ENCODE assay signal across 27 cellular contexts in genomic region chr10:123459371-123460224, GRCh38.
DNase-seq lines count a peak whose midpoint lies in the region; ATAC-seq, FAIRE-seq and TF ChIP-seq lines count a peak whose summit lies in the region.
"Had no signal": no experiment of that assay in that cellular context is flagged by ENCODE, and none has a peak within 500 bp of the region (broad histone marks: within the 10 kb centered on the region; RNA-seq: fewer than 3 reads in every experiment).

No MANE protein-coding gene starts in this region.

- TF ChIP-seq RAD21 in GM12878 (IDR thresholded peaks at IDR 0.05; ENCODE audit: insufficient read depth, low read depth, low read length) = no peak

- RAD21 ChIA-PET in GM12878 (lab: Charles Lee; ENCODE audit: unreplicated experiment) = no interaction called here

- no peak overlapping the region for H4K8ac ChIP-seq in neuronal stem cell (ENCODE audit: low read depth, low read length)

- no peaks in the 10 kb centered on the region for H3K79me2 ChIP-seq in GM12878 (ENCODE audit: control insufficient read depth, insufficient read depth, low read length)

- CTCF ChIA-PET in GM12878 (lab: Yijun Ruan, JAX) = interaction anchor here (0.9 kb wide), 1 partner anchor 9 kb away, joined by 3 read pairs; no protein-coding TSS in a partner anchor

- SMC1A ChIA-PET in GM12878 (lab: Charles Lee; ENCODE audit: uncharacterized antibody, unreplicated experiment) = interaction anchor here (1.0 kb wide), 1 partner anchor 11 kb away, joined by 3 read pairs; no protein-coding TSS in a partner anchor

- H3K9ac ChIP-seq in GM12878 (ENCODE audit: control insufficient read depth, insufficient read depth, low read length) (no peak overlapping the region), neuronal stem cell (ENCODE audit: low read depth, low read length, poor library complexity) (no peak overlapping the region)
- H3K9ac ChIP-seq: GM23248 had no signal

- peak overlapping the region; percentile 51; the same call in 1 of the 2 replicates for H3K4me2 ChIP-seq in GM12878 (ENCODE audit: control insufficient read depth, insufficient read depth)
- H3K4me2 ChIP-seq in neuronal stem cell (ENCODE audit: insufficient read depth, low read length, poor library complexity, severe bottlenecking) = no peak overlapping the region
- H3K4me2 ChIP-seq: PC-9 had no signal

- H4K20me1 ChIP-seq in GM12878 (ENCODE audit: control insufficient read depth, insufficient read depth) = no peaks in the 10 kb centered on the region

- BruUV-seq in GM12878 (replicated peaks; lab: Mats Ljungman, UMichigan) = no TSS peak

- peak overlapping the region; percentile 21 for H2BK15ac ChIP-seq in neuronal stem cell (ENCODE audit: low read length)

- H3K4me3 ChIP-seq in GM12878 (no peak overlapping the region), neuronal stem cell (ENCODE audit: low read length in 2 of 2) (peak overlapping the region in 1 of 2 donors; percentile 13)
- H3K4me3 ChIP-seq: GM23248, PC-9, psoas muscle had no signal

- no peak for ATAC-seq in GM12878
- ATAC-seq: left lobe of liver, psoas muscle had no signal

- H4K91ac ChIP-seq in neuronal stem cell (ENCODE audit: low read depth, low read length, poor library complexity) = no peak overlapping the region

- H2BK120ac ChIP-seq in neuronal stem cell (ENCODE audit: low read depth, low read length) = peak overlapping the region; percentile 3

- no peak for TF ChIP-seq EP300 in GM12878 (IDR thresholded peaks at IDR 0.05; ENCODE audit: borderline replicate concordance in 1 of 2, control insufficient read depth in 1 of 2, low read depth in 2 of 2, low read length in 2 of 2)

- no peak overlapping the region for H2BK5ac ChIP-seq in neuronal stem cell (ENCODE audit: low read length)

- POLR2A ChIA-PET in GM12878 (lab: Charles Lee) = no interaction called here

- peaks cover 4% of the 10 kb centered on the region; the same call in 2 of the 3 replicates for H3K9me3 ChIP-seq in GM12878 (replicated peaks; ENCODE audit: control insufficient read depth, insufficient read depth, low read length)
- no peaks in the 10 kb centered on the region for H3K9me3 ChIP-seq in neuronal stem cell (replicated peaks in 1 of 2; ENCODE audit: control insufficient read depth in 2 of 2, insufficient read depth in 1 of 2, low read depth in 1 of 2, low read length in 2 of 2)
- H3K9me3 ChIP-seq: psoas muscle had no signal

- H3K4me1 ChIP-seq in GM12878 (ENCODE audit: control insufficient read depth, insufficient read depth, low read length) (peaks cover 8% of the 10 kb centered on the region), neuronal stem cell (ENCODE audit: control insufficient read depth in 2 of 2, insufficient read depth in 1 of 2, low read depth in 1 of 2, low read length in 2 of 2) (peaks cover 0 to 10% of the 10 kb centered on the region in 2 donors)
- H3K4me1 ChIP-seq: psoas muscle had no signal

- H2AFZ ChIP-seq in GM12878 (ENCODE audit: control insufficient read depth, low read depth, low read length) (no peak overlapping the region), neuronal stem cell (ENCODE audit: low read length) (no peak overlapping the region)
- H2AFZ ChIP-seq: GM23248, PC-9 had no signal

- H2AK5ac ChIP-seq in neuronal stem cell (ENCODE audit: low read depth, low read length) = peak overlapping the region; percentile 72

- no peaks in the 10 kb centered on the region for H3K79me1 ChIP-seq in neuronal stem cell (ENCODE audit: low read depth, low read length)

- H3K27ac ChIP-seq in GM12878 (ENCODE audit: control insufficient read depth, insufficient read depth) (no peak overlapping the region), neuronal stem cell (replicated peaks; ENCODE audit: low read length) (no peak overlapping the region)
- H3K27ac ChIP-seq: 22Rv1, GM23248, PC-9, psoas muscle, WERI-Rb-1 had no signal

- H2BK12ac ChIP-seq in neuronal stem cell (ENCODE audit: low read length) = no peak overlapping the region

- peak; percentile 24 for DNase-seq in NCI-H1092 treated with DMSO at 0.1 percent for 48 hours (lab: John Stamatoyannopoulos, UW)
- DNase-seq in NCI-H1092 (lab: John Stamatoyannopoulos, UW) = no peak
- DNase-seq in NCI-H146 (lab: John Stamatoyannopoulos, UW) = peak; percentile 85
- DNase-seq in GM12878 (ENCODE audit: low read depth, low spot score) = no peak
- no peak for DNase-seq in neuronal stem cell (ENCODE audit: low spot score)
- DNase-seq in activated T-cell treated with anti-CD3 and anti-CD28 coated beads, Interleukin-2, amount 50 U/mL, for 1 hour = no peak
- DNase-seq in DMS79 (lab: John Stamatoyannopoulos, UW) = no peak
- DNase-seq in activated CD4-positive, CD25-positive, alpha-beta regulatory T cell treated with anti-CD3 and anti-CD28 coated beads, Interleukin-2, amount 50 U/mL, for 72 hours = no peak
- DNase-seq: activated CD4-positive, alpha-beta T cell treated with anti-CD3 and anti-CD28 coated beads, Interleukin-2, amount 50 U/mL, for 1 hour; activated CD8-positive, alpha-beta memory T cell treated with anti-CD3 and anti-CD28 coated beads, Interleukin-2, amount 50 U/mL, for 4 hours; aorta; CD4-positive, alpha-beta T cell; GM23248; immature natural killer cell; mesenchymal stem cell; NCI-H1048; nucleus accumbens; PC-9; psoas muscle; Right ventricle myocardium superior; stimulated activated CD8-positive, alpha-beta memory T cell treated with anti-CD3 and anti-CD28 coated beads, Interleukin-4, amount 100 ng/mL, for 48 hours; T-helper 9 cell; trophoblast cell; WERI-Rb-1 had no signal

- no peak for FAIRE-seq in GM12878 (lab: Jason Lieb, UNC)
- FAIRE-seq: endothelial cell of umbilical vein had no signal

- no peak for TF ChIP-seq POLR2A in GM12878 (IDR thresholded peaks at IDR 0.05; ENCODE audit: low read depth, low read length)

- no peak overlapping the region for H3K14ac ChIP-seq in neuronal stem cell (ENCODE audit: low read length)

- peak overlapping the region; percentile 4 for H3K4ac ChIP-seq in neuronal stem cell (ENCODE audit: low read length)

- H3K23ac ChIP-seq in neuronal stem cell (ENCODE audit: low read depth, low read length, poor library complexity) = peak overlapping the region; percentile 18

- no peak for TF ChIP-seq CTCF in GM12878 (IDR thresholded peaks at IDR 0.05 in 2 of 3, conservative IDR thresholded peaks at IDR 0.05 in 1 of 3; ENCODE audit: control insufficient read depth in 2 of 3, extremely low read depth in 1 of 3, insufficient read depth in 1 of 3, low read depth in 3 of 3, low read length in 3 of 3)

- in situ Hi-C loops in GM12878 (cut with MboI) = no loop called here

- H3K27me3 ChIP-seq in GM12878 (replicated peaks in 1 of 2; ENCODE audit: control insufficient read depth in 2 of 2, insufficient read depth in 2 of 2, low read length in 1 of 2) (no peaks in the 10 kb centered on the region), neuronal stem cell (ENCODE audit: control insufficient read depth in 3 of 3, insufficient read depth in 3 of 3, low read depth in 1 of 3, low read length in 3 of 3) (no peaks in the 10 kb centered on the region)

- intact Hi-C loops in GM12878 (cut with micrococcal nuclease; ENCODE audit: unreplicated experiment) = no loop called here

- WGBS in GM12878 (ENCODE audit: insufficient coverage, insufficient replicate concordance, low lambda C conversion rate, missing lambda C conversion rate) = 81% methylated on average over 9 of the region's 9 CpGs
- no CpG with 5 or more reads among the region's 9 CpGs for whole genome bisulfite sequencing in neuronal stem cell (ENCODE audit: extremely low coverage in 2 of 2, insufficient read length in 2 of 2, insufficient replicate concordance in 1 of 2), 2 donors

- H3K36me3 ChIP-seq in GM12878 (ENCODE audit: control insufficient read depth in 2 of 2, insufficient read depth in 2 of 2, low read length in 1 of 2) = no peaks in the 10 kb centered on the region
- H3K36me3 ChIP-seq in neuronal stem cell (replicated peaks in 1 of 2; ENCODE audit: control insufficient read depth in 2 of 2, insufficient read depth in 2 of 2, low read length in 2 of 2) = no peaks in the 10 kb centered on the region
- H3K36me3 ChIP-seq: WERI-Rb-1 had no signal

- no peak overlapping the region for H3K18ac ChIP-seq in neuronal stem cell (ENCODE audit: low read length)

TF ChIP-seq in GM12878, 131 proteins besides CTCF, POLR2A, EP300 and RAD21 (continues in another document):
- TF ChIP-seq ZNF622 (IDR thresholded peaks at IDR 0.05) (no peak), REST (IDR thresholded peaks at IDR 0.05; ENCODE audit: low read depth, low read length) (no peak), JUND (IDR thresholded peaks at IDR 0.05; ENCODE audit: low read depth, low read length) (no peak), ZZZ3 (IDR thresholded peaks at IDR 0.05; ENCODE audit: control insufficient read depth, insufficient read length, low read depth) (no peak), ATF7 (IDR thresholded peaks at IDR 0.05; ENCODE audit: low read depth) (no peak), TCF12 (IDR thresholded peaks at IDR 0.05; ENCODE audit: low read depth, low read length) (no peak), PML (IDR thresholded peaks at IDR 0.05; ENCODE audit: low read length) (no peak)

Comparison
In these comparisons a context has a peak if more than half of its experiments do, and no peak if none do; other contexts are left out.
1. DNase-seq: peak in NCI-H1092 treated with DMSO at 0.1 percent for 48 hours (single experiment) and NCI-H146 (single experiment); none in NCI-H1092 (single experiment), GM12878 (single experiment), neuronal stem cell (single experiment), activated T-cell treated with anti-CD3 and anti-CD28 coated beads, Interleukin-2, amount 50 U/mL, for 1 hour (single experiment), DMS79 (single experiment) and activated CD4-positive, CD25-positive, alpha-beta regulatory T cell treated with anti-CD3 and anti-CD28 coated beads, Interleukin-2, amount 50 U/mL, for 72 hours (single experiment).